ENCODE assay signal across 24 cellular contexts in genomic region chr9:120372040-120372439, GRCh38.
DNase-seq lines count a peak whose midpoint lies in the region; TF ChIP-seq lines count a peak whose summit lies in the region.
"Had no signal": no experiment of that assay in that cellular context is flagged by ENCODE, and none has a peak within 500 bp of the region (broad histone marks: within the 10 kb centered on the region; RNA-seq: fewer than 3 reads in every experiment).

No MANE protein-coding gene starts in this region.

- H2AK5ac ChIP-seq in mesenchymal stem cell (ENCODE audit: low read length, severe bottlenecking) = no peak overlapping the region

- no peak for TF ChIP-seq CTCF in right atrium auricular region (IDR thresholded peaks at IDR 0.05)

- H3K4me3 ChIP-seq in right atrium auricular region = no peak overlapping the region
- H3K4me3 ChIP-seq in mesenchymal stem cell (ENCODE audit: insufficient read depth in 1 of 2, low read depth in 1 of 2, low read length in 2 of 2) = no peak overlapping the region
- H3K4me3 ChIP-seq: BLaER1 had no signal

- no peak overlapping the region for H3K14ac ChIP-seq in mesenchymal stem cell (ENCODE audit: low read length in 2 of 2)

- H4K8ac ChIP-seq in mesenchymal stem cell (ENCODE audit: low read length) = peak overlapping the region; percentile 14

- no peaks in the 10 kb centered on the region for H3K79me1 ChIP-seq in mesenchymal stem cell (replicated peaks; ENCODE audit: low read length, poor library complexity, severe bottlenecking)

- H3K9me3 ChIP-seq in right atrium auricular region (no peaks in the 10 kb centered on the region), mesenchymal stem cell (ENCODE audit: control insufficient read depth, low read length) (peaks cover 13% of the 10 kb centered on the region)
- H3K9me3 ChIP-seq: BE2C had no signal

- no CpG with 5 or more reads among the region's 2 CpGs for WGBS in mesenchymal stem cell

- no peak overlapping the region for H3K4ac ChIP-seq in mesenchymal stem cell (ENCODE audit: low read depth in 1 of 2, low read length in 2 of 2)

- peak; percentile 19 for DNase-seq in cardiac septum (ENCODE audit: low spot score)
- no peak for DNase-seq in right atrium auricular region (ENCODE audit: low spot score)
- peak; percentile 36 for DNase-seq in NCI-H69 (lab: John Stamatoyannopoulos, UW)
- no peak for DNase-seq in mesenchymal stem cell
- peak; percentile 73 for DNase-seq in mesenteric fat pad (ENCODE audit: low spot score)
- DNase-seq in activated CD4-positive, alpha-beta T cell treated with anti-CD3 and anti-CD28 coated beads, Interleukin-2, amount 50 U/mL, for 48 hours = no peak
- DNase-seq in GDM1 (lab: John Stamatoyannopoulos, UW) = no peak
- no peak for DNase-seq in SK-N-DZ (ENCODE audit: low spot score)
- DNase-seq: 8988T; ACHN; BE2C; C1 segment of cervical spinal cord; CD4-positive, alpha-beta memory T cell; CD4-positive, CD25-positive, alpha-beta regulatory T cell; CD8-positive, alpha-beta memory T cell; COR-L47; DMS 273 treated with DMSO at 0.1 percent for 48 hours; DMS153; DMS53; DMS79; DND-41; EL; GF-D8 had no signal

- H2BK120ac ChIP-seq in mesenchymal stem cell (ENCODE audit: low read depth, low read length) = no peak overlapping the region

- no peak overlapping the region for H4K91ac ChIP-seq in mesenchymal stem cell (ENCODE audit: low read length)

- no peak overlapping the region for H2BK15ac ChIP-seq in mesenchymal stem cell (ENCODE audit: low read depth, poor library complexity, severe bottlenecking)

- H3K23ac ChIP-seq in mesenchymal stem cell (ENCODE audit: low read length in 2 of 2) = no peak overlapping the region

- H3K4me1 ChIP-seq in right atrium auricular region (no peaks in the 10 kb centered on the region), mesenchymal stem cell (ENCODE audit: control insufficient read depth, insufficient read depth, low read depth, low read length) (peaks cover 2% of the 10 kb centered on the region)
- H3K4me1 ChIP-seq: BE2C had no signal

- H3K4me2 ChIP-seq in mesenchymal stem cell (ENCODE audit: low read length, poor library complexity, severe bottlenecking) = no peak overlapping the region
- H3K4me2 ChIP-seq: BLaER1 had no signal

- no peak overlapping the region for H3K9ac ChIP-seq in mesenchymal stem cell (ENCODE audit: low read length)
- H3K9ac ChIP-seq: BLaER1 had no signal

- no peak overlapping the region for H2BK5ac ChIP-seq in mesenchymal stem cell (ENCODE audit: low read depth, low read length, poor library complexity, severe bottlenecking)

- H3K36me3 ChIP-seq in right atrium auricular region = no peaks in the 10 kb centered on the region
- no peaks in the 10 kb centered on the region for H3K36me3 ChIP-seq in mesenchymal stem cell (ENCODE audit: control insufficient read depth in 1 of 2, insufficient read depth in 2 of 2, low read depth in 1 of 2, low read length in 2 of 2)
- H3K36me3 ChIP-seq: BE2C, BLaER1 had no signal

- intact Hi-C loops in cardiac septum (cut with DNase I) = no loop called here

- H3K27ac ChIP-seq in right atrium auricular region (no peak overlapping the region), mesenchymal stem cell (ENCODE audit: low read length, poor library complexity, severe bottlenecking) (no peak overlapping the region)
- H3K27ac ChIP-seq: BLaER1 had no signal

- H3K27me3 ChIP-seq in right atrium auricular region = no peaks in the 10 kb centered on the region
- peaks cover 0 to 13% of the 10 kb centered on the region in 2 experiments for H3K27me3 ChIP-seq in mesenchymal stem cell (ENCODE audit: control insufficient read depth in 1 of 2, insufficient read depth in 1 of 2, low read length in 2 of 2)
- H3K27me3 ChIP-seq: BE2C, BLaER1 had no signal

- no peak overlapping the region for H2BK12ac ChIP-seq in mesenchymal stem cell (ENCODE audit: low read length in 2 of 2)

- H3K18ac ChIP-seq in mesenchymal stem cell (ENCODE audit: low read depth in 1 of 2, low read length in 2 of 2) = no peak overlapping the region

- no peak overlapping the region for H2AFZ ChIP-seq in mesenchymal stem cell (ENCODE audit: low read depth, low read length)

Comparison
In these comparisons a context has a peak if more than half of its experiments do, and no peak if none do; other contexts are left out.
1. DNase-seq: peak in cardiac septum (single experiment), NCI-H69 (single experiment) and mesenteric fat pad (single experiment); none in right atrium auricular region (single experiment), mesenchymal stem cell (single experiment), activated CD4-positive, alpha-beta T cell treated with anti-CD3 and anti-CD28 coated beads, Interleukin-2, amount 50 U/mL, for 48 hours (0 of 2), GDM1 (single experiment) and SK-N-DZ (single experiment).